Comparison of ENCODE assay signal across 14 cellular contexts in genomic region chr6:142671791-142672190, GRCh38.
DNase-seq lines count a peak whose midpoint lies in the region; ATAC-seq, FAIRE-seq and TF ChIP-seq lines count a peak whose summit lies in the region.
"Had no signal": no experiment of that assay in that cellular context is flagged by ENCODE, and none has a peak within 500 bp of the region (broad histone marks: within the 10 kb centered on the region; RNA-seq: fewer than 3 reads in every experiment).

No MANE protein-coding gene starts in this region.

- no peak overlapping the region for H3K4me3 ChIP-seq in GM23338
- H3K4me3 ChIP-seq: tibial artery had no signal

- ATAC-seq in GM21381 (IDR thresholded peaks at IDR 0.05; ENCODE audit: unreplicated experiment) (peak; percentile 94), HG03060 (IDR thresholded peaks at IDR 0.05; ENCODE audit: low read depth, unreplicated experiment) (peak; percentile 80), GM23338 (no peak)

- H3K4me1 Mint-ChIP-seq in GM23338: peaks cover 11% of the 10 kb centered on the region; the same call in 2 of the 3 replicates

- H3K36me3 Mint-ChIP-seq in GM23338 (ENCODE audit: low read depth): no peaks in the 10 kb centered on the region
- H3K36me3 Mint-ChIP-seq: activated naive CD4-positive, alpha-beta T cell treated with anti-CD3 and anti-CD28 coated beads, Interleukin-2, amount 10 ng/mL, durations not matched to agents 7 days and 5 days had no signal

- no peaks in the 10 kb centered on the region for H4K20me1 ChIP-seq in GM23338 (replicated peaks; ENCODE audit: insufficient read depth)

- peaks cover 13% of the 10 kb centered on the region for H3K9me2 ChIP-seq in GM23338 (ENCODE audit: insufficient read depth)

- no peaks in the 10 kb centered on the region for H3K27me3 ChIP-seq in GM23338 (ENCODE audit: insufficient read depth)
- H3K27me3 ChIP-seq: tibial artery had no signal

- peak; percentile 5 for DNase-seq in GM18507 (ENCODE audit: extremely low spot score, insufficient read length, low read depth)
- peak; percentile 5 for DNase-seq in RPMI8226
- no peak for DNase-seq in GM23338 (ENCODE audit: low spot score)
- no peak for DNase-seq in NCI-H1694 (lab: John Stamatoyannopoulos, UW)
- DNase-seq in activated T-cell treated with anti-CD3 and anti-CD28 coated beads, Interleukin-2, amount 50 U/mL, for 48 hours: no peak
- no peak for DNase-seq in anterior cingulate cortex (lab: John Stamatoyannopoulos, UW)
- DNase-seq: activated CD4-positive, alpha-beta T cell treated with anti-CD3 and anti-CD28 coated beads, Interleukin-2, amount 10 ng/mL, durations not matched to agents 7 days and 5 days; activated naive CD4-positive, alpha-beta T cell treated with anti-CD3 and anti-CD28 coated beads, Interleukin-2, amount 10 ng/mL, durations not matched to agents 7 days and 5 days; cerebellar nuclear complex; NCI-H187; SW 1271; tibial artery had no signal

- no peak overlapping the region for H3K27ac Mint-ChIP-seq in GM23338
- H3K27ac Mint-ChIP-seq: activated CD4-positive, alpha-beta T cell treated with anti-CD3 and anti-CD28 coated beads, Interleukin-2, amount 10 ng/mL, durations not matched to agents 7 days and 5 days; activated naive CD4-positive, alpha-beta T cell treated with anti-CD3 and anti-CD28 coated beads, Interleukin-2, amount 10 ng/mL, durations not matched to agents 7 days and 5 days had no signal

- TF ChIP-seq CTCF in GM23338 (conservative IDR thresholded peaks at IDR 0.05; ENCODE audit: low read depth in 2 of 2): no peak

- H3K4me1 ChIP-seq in GM23338 (ENCODE audit: insufficient read depth): peaks cover 22% of the 10 kb centered on the region
- H3K4me1 ChIP-seq: tibial artery had no signal

- H3K36me3 ChIP-seq in GM23338 (ENCODE audit: insufficient read depth): no peaks in the 10 kb centered on the region
- H3K36me3 ChIP-seq: tibial artery had no signal

- H3K4me3 Mint-ChIP-seq in GM23338: no peak overlapping the region
- H3K4me3 Mint-ChIP-seq: activated CD4-positive, alpha-beta T cell treated with anti-CD3 and anti-CD28 coated beads, Interleukin-2, amount 10 ng/mL, durations not matched to agents 7 days and 5 days; activated naive CD4-positive, alpha-beta T cell treated with anti-CD3 and anti-CD28 coated beads, Interleukin-2, amount 10 ng/mL, durations not matched to agents 7 days and 5 days had no signal

- H3K79me2 ChIP-seq in GM23338 (replicated peaks; ENCODE audit: insufficient read depth): no peaks in the 10 kb centered on the region

- H2AFZ ChIP-seq in GM23338: no peak overlapping the region

- no peak overlapping the region for H3K4me2 ChIP-seq in GM23338

- H3K27me3 Mint-ChIP-seq in GM23338 (ENCODE audit: insufficient read depth, low read depth, poor library complexity): peaks cover 2% of the 10 kb centered on the region

- peak; percentile 83 for FAIRE-seq in GM18507 (lab: Jason Lieb, UNC)

- H3F3A ChIP-seq in GM23338 (replicated peaks; ENCODE audit: low read depth): no peaks in the 10 kb centered on the region

- H3K9me3 Mint-ChIP-seq in GM23338: no peaks in the 10 kb centered on the region

- H3K27ac ChIP-seq in GM23338 (ENCODE audit: low read depth): no peak overlapping the region
- H3K27ac ChIP-seq: tibial artery had no signal

TF ChIP-seq in GM23338, 12 proteins besides CTCF, POLR2A, EP300 and RAD21:
- TF ChIP-seq POLR2AphosphoS5 (IDR thresholded peaks at IDR 0.05; ENCODE audit: low read depth): no peak

Comparison
In these comparisons a context has a peak if more than half of its experiments do, and no peak if none do; other contexts are left out.
1. DNase-seq: peak in GM18507 (single experiment) and RPMI8226 (single experiment); none in GM23338 (single experiment), NCI-H1694 (single experiment), activated T-cell treated with anti-CD3 and anti-CD28 coated beads, Interleukin-2, amount 50 U/mL, for 48 hours (0 of 2) and anterior cingulate cortex (0 of 58).